ENCODE assay signal across 8 cellular contexts in genomic region chr3:101778385-101779046, GRCh38. TPM values are rescaled to one million over a fixed set of nuclear protein-coding genes. Genes with fewer than 3 reads are reported as not detected.
A peak's percentile ranks its signal among the peaks of the same experiment; 100 is the strongest.
DNase-seq lines count a peak whose midpoint lies in the region; ATAC-seq and TF ChIP-seq lines count a peak whose summit lies in the region.

No MANE protein-coding gene starts in this region.

- intact Hi-C loops in activated naive CD4-positive, alpha-beta T cell treated with anti-CD3 and anti-CD28 coated beads for 36 hours (cut with micrococcal nuclease) = loop anchor here (1.0 to 5.0 kb wide), 6 partner anchors 54 to 260 kb away; partner anchors contain the start of genes CEP97, NFKBIZ, PCNP and RPL24
- intact Hi-C loops in adrenal gland (cut with DNase I) = no loop called here
- intact Hi-C loops in lower leg skin (cut with DNase I; ENCODE audit: low total_unique reads) = no loop called here

- peak overlapping the region in 3 of 4 donors; percentile 29 to 81 (median 76) for H3K4me3 ChIP-seq in adrenal gland
- peak overlapping the region; percentile 86 for H3K4me3 ChIP-seq in lower leg skin (ENCODE audit: low read depth, poor library complexity, severe bottlenecking)

- H3K27me3 Mint-ChIP-seq in activated naive CD4-positive, alpha-beta T cell treated with anti-CD3 and anti-CD28 coated beads for 36 hours (ENCODE audit: low read depth) = no peaks in the 10 kb centered on the region
- H3K27me3 Mint-ChIP-seq in type B pancreatic cell = peaks cover 8% of the 10 kb centered on the region

- TF ChIP-seq POLR2A in adrenal gland (IDR thresholded peaks at IDR 0.05) = no peak
- TF ChIP-seq POLR2A in lower leg skin (IDR thresholded peaks at IDR 0.05) = no peak

- no peaks in the 10 kb centered on the region for H3K27me3 ChIP-seq in adrenal gland

- H3K36me3 ChIP-seq in adrenal gland (replicated peaks in 1 of 2) = peaks cover 0 to 6% of the 10 kb centered on the region in 2 donors

- H3K9me3 Mint-ChIP-seq in activated naive CD4-positive, alpha-beta T cell treated with anti-CD3 and anti-CD28 coated beads for 36 hours = no peaks in the 10 kb centered on the region
- H3K9me3 Mint-ChIP-seq in type B pancreatic cell = no peaks in the 10 kb centered on the region

- H3K4me1 Mint-ChIP-seq in activated naive CD4-positive, alpha-beta T cell treated with anti-CD3 and anti-CD28 coated beads for 36 hours (ENCODE audit: low read depth) = peaks cover 41% of the 10 kb centered on the region
- H3K4me1 Mint-ChIP-seq in type B pancreatic cell (ENCODE audit: unreplicated experiment) = peaks cover 15% of the 10 kb centered on the region

- 22 to 44% (median 27%) methylated on average over 13 to 21 of the region's 21 CpGs for WGBS in adrenal gland, 4 donors
- WGBS in lower leg skin, 2 donors = 23 to 34% methylated on average over 16 to 21 of the region's 21 CpGs

- no peak for TF ChIP-seq CTCF in adrenal gland (IDR thresholded peaks at IDR 0.05)
- no peak for TF ChIP-seq CTCF in lower leg skin (IDR thresholded peaks at IDR 0.05)
- TF ChIP-seq CTCF in type B pancreatic cell (conservative IDR thresholded peaks at IDR 0.05) = peak; percentile 19

- H3K4me3 Mint-ChIP-seq in activated naive CD4-positive, alpha-beta T cell treated with anti-CD3 and anti-CD28 coated beads for 36 hours = peak overlapping the region; percentile 95
- peak overlapping the region; percentile 95 for H3K4me3 Mint-ChIP-seq in type B pancreatic cell

- CTCF ChIA-PET in activated naive CD4-positive, alpha-beta T cell treated with anti-CD3 and anti-CD28 coated beads for 36 hours (lab: Charles Lee) = interaction anchor here (0.6 to 1.4 kb wide), 5 partner anchors 25 to 451 kb away, joined by 3 to 5 read pairs (median 3); no protein-coding TSS in a partner anchor

- no peak for DNase-seq in activated naive CD4-positive, alpha-beta T cell treated with anti-CD3 and anti-CD28 coated beads for 36 hours
- DNase-seq in activated naive CD4-positive, alpha-beta T cell treated with anti-CD3 and anti-CD28 coated beads, Interleukin-2, amount 50 U/mL, for 16 hours = no peak
- no peak for DNase-seq in adrenal gland
- no peak for DNase-seq in lower leg skin (ENCODE audit: low spot score in 2 of 2)
- DNase-seq in type B pancreatic cell (ENCODE audit: extremely low spot score, unreplicated experiment) = no peak
- DNase-seq in NCI-H187 treated with DMSO at 0.1 percent for 48 hours (lab: John Stamatoyannopoulos, UW) = no peak
- DNase-seq in GF-D8 (lab: John Stamatoyannopoulos, UW) = no peak

- H3K4me1 ChIP-seq in adrenal gland (replicated peaks in 1 of 2) = peaks cover 4% of the 10 kb centered on the region in 2 donors

- peak overlapping the region; percentile 34 to 91 (median 72) for H3K27ac ChIP-seq in adrenal gland

- no peaks in the 10 kb centered on the region for H3K9me3 ChIP-seq in adrenal gland (replicated peaks in 1 of 3)

- no peak for ATAC-seq in HG03280 (IDR thresholded peaks at IDR 0.05; ENCODE audit: unreplicated experiment)

- peak overlapping the region; percentile 96 for H3K27ac Mint-ChIP-seq in activated naive CD4-positive, alpha-beta T cell treated with anti-CD3 and anti-CD28 coated beads for 36 hours
- peak overlapping the region; percentile 10 for H3K27ac Mint-ChIP-seq in type B pancreatic cell

- peaks cover 8% of the 10 kb centered on the region for H3K36me3 Mint-ChIP-seq in activated naive CD4-positive, alpha-beta T cell treated with anti-CD3 and anti-CD28 coated beads for 36 hours (ENCODE audit: low read depth)
- H3K36me3 Mint-ChIP-seq in type B pancreatic cell = peaks cover 2% of the 10 kb centered on the region

RNA-seq across cellular contexts. Expression of gene NXPE3, which starts 0.5 kb away (rescaled TPM):
- total RNA-seq in activated naive CD4-positive, alpha-beta T cell treated with anti-CD3 and anti-CD28 coated beads for 36 hours = 10 to 100 TPM; 18.9 to 19.3 TPM
- total RNA-seq in adrenal gland (10 to 100 TPM in 2 of 8 donors, 1 to 10 TPM in 6; 4.9 to 14.8 (median 7.9) TPM), lower leg skin (1 to 10 TPM; 2.0 to 5.6 (median 2.7) TPM), type B pancreatic cell (ENCODE audit: low replicate concordance) (3.8 and 12.5 TPM in 2 replicates)
- polyA plus RNA-seq in adrenal gland = 1 to 10 TPM; 2.7 to 7.7 (median 3.7) TPM

RNA-seq across cellular contexts. Expression of gene CEP97, which starts 54.1 kb away (rescaled TPM):
- 10 to 100 TPM; 17.0 to 20.3 TPM for total RNA-seq in activated naive CD4-positive, alpha-beta T cell treated with anti-CD3 and anti-CD28 coated beads for 36 hours
- total RNA-seq in adrenal gland = 10 to 100 TPM in 3 of 8 donors, 1 to 10 TPM in 5; 4.1 to 10.7 (median 8.4) TPM
- polyA plus RNA-seq in adrenal gland = 1 to 10 TPM; 1.2 to 5.9 (median 2.1) TPM
- total RNA-seq in lower leg skin = 1 to 10 TPM; 6.5 to 8.3 (median 7.4) TPM
- total RNA-seq in type B pancreatic cell (ENCODE audit: low replicate concordance) = 11.3 and 24.2 TPM in 2 replicates
